Comparison of ENCODE assay signal across 8 cellular contexts in genomic region chr1:233294991-233295774, GRCh38. TPM values are rescaled to one million over a fixed set of nuclear protein-coding genes. Genes with fewer than 3 reads are reported as not detected.
DNase-seq lines count a peak whose midpoint lies in the region; ATAC-seq, FAIRE-seq and TF ChIP-seq lines count a peak whose summit lies in the region.

Gene PCNX2, minus strand, starts transcription at chr1:233295725. Its CDS starts 247 bp downstream, at chr1:233295478.

- H3K27me3 ChIP-seq in GM12878 (replicated peaks in 1 of 2; ENCODE audit: control insufficient read depth in 2 of 2, insufficient read depth in 2 of 2, low read length in 1 of 2) = no peaks in the 10 kb centered on the region
- H3K27me3 ChIP-seq in iPS-20b (ENCODE audit: insufficient read depth, low read length) = no peaks in the 10 kb centered on the region
- no peaks in the 10 kb centered on the region for H3K27me3 ChIP-seq in small intestine (ENCODE audit: control insufficient read depth in 2 of 2, insufficient read depth in 2 of 2, low read length in 2 of 2)

- no peak for TF ChIP-seq RAD21 in GM12878 (IDR thresholded peaks at IDR 0.05; ENCODE audit: insufficient read depth, low read depth, low read length)

- H3K27ac ChIP-seq in GM12878 (ENCODE audit: control insufficient read depth, insufficient read depth) (no peak within 1 kb of the TSS; the same call in 1 of the 2 replicates), iPS-20b (ENCODE audit: low read length) (no peak within 1 kb of the TSS), small intestine (ENCODE audit: low read depth in 1 of 2, low read length in 1 of 2) (peak within 1 kb of the TSS; percentile 43 to 74)

- H3K4me1 ChIP-seq in GM12878 (ENCODE audit: control insufficient read depth, insufficient read depth, low read length) (peaks cover 8% of the 10 kb centered on the region; the same call in 1 of the 2 replicates), iPS-20b (ENCODE audit: insufficient read depth, low read length) (peaks cover 38% of the 10 kb centered on the region), small intestine (ENCODE audit: control insufficient read depth in 2 of 2, insufficient read depth in 1 of 2, low read depth in 1 of 2, low read length in 1 of 2) (no peaks in the 10 kb centered on the region)

- no peaks in the 10 kb centered on the region; the same call in none of the 2 replicates for H3K79me2 ChIP-seq in GM12878 (ENCODE audit: control insufficient read depth, insufficient read depth, low read length)

- TF ChIP-seq CTCF in GM12878 (IDR thresholded peaks at IDR 0.05 in 2 of 3, conservative IDR thresholded peaks at IDR 0.05 in 1 of 3; ENCODE audit: control insufficient read depth in 2 of 3, extremely low read depth in 1 of 3, insufficient read depth in 1 of 3, low read depth in 3 of 3, low read length in 3 of 3) = no peak

- TF ChIP-seq EP300 in GM12878 (IDR thresholded peaks at IDR 0.05; ENCODE audit: borderline replicate concordance in 1 of 2, control insufficient read depth in 1 of 2, low read depth in 2 of 2, low read length in 2 of 2) = no peak

- H3K36me3 ChIP-seq in GM12878 (ENCODE audit: control insufficient read depth in 2 of 2, insufficient read depth in 2 of 2, low read length in 1 of 2) (no peaks in the 10 kb centered on the region), iPS-20b (ENCODE audit: insufficient read depth, low read depth, low read length) (peaks cover 5% of the 10 kb centered on the region; the same call in 1 of the 2 replicates), small intestine (ENCODE audit: control insufficient read depth in 2 of 2, insufficient read depth in 2 of 2, low read length in 2 of 2) (no peaks in the 10 kb centered on the region)

- peak within 1 kb of the TSS; percentile 92 for H2AFZ ChIP-seq in GM12878 (ENCODE audit: control insufficient read depth, low read depth, low read length)

- in situ Hi-C loops in GM12878 (cut with MboI) = no loop called here

- FAIRE-seq in GM12892 (lab: Jason Lieb, UNC) = peak; percentile 84
- peak; percentile 13 for FAIRE-seq in GM12878 (lab: Jason Lieb, UNC)
- no peak for FAIRE-seq in small intestine (lab: Jason Lieb, UNC)

- SMC1A ChIA-PET in GM12878 (lab: Charles Lee; ENCODE audit: uncharacterized antibody, unreplicated experiment) = no interaction called here

- BruUV-seq in GM12878 (replicated peaks; lab: Mats Ljungman, UMichigan) = no TSS peak

- POLR2A ChIA-PET in GM12878 (lab: Charles Lee) = no interaction called here

- peak within 1 kb of the TSS; percentile 67 for H3K9ac ChIP-seq in GM12878 (ENCODE audit: control insufficient read depth, insufficient read depth, low read length)
- peak within 1 kb of the TSS; percentile 90; the same call in 1 of the 2 replicates for H3K9ac ChIP-seq in iPS-20b (ENCODE audit: low read depth, low read length)

- CTCF ChIA-PET in GM12878 (lab: Yijun Ruan, JAX) = interaction anchor here (0.7 to 1.2 kb wide), 2 partner anchors 10 to 342 kb away, joined by 3 read pairs; no protein-coding TSS in a partner anchor

- TF ChIP-seq POLR2A in GM12892 (IDR thresholded peaks at IDR 0.05; ENCODE audit: low read depth, low read length) (peak; percentile 64; the same call in 1 of the 2 replicates), GM12878 (IDR thresholded peaks at IDR 0.05; ENCODE audit: low read depth, low read length) (peak; percentile 71)

- H4K20me1 ChIP-seq in GM12878 (ENCODE audit: control insufficient read depth, insufficient read depth) = no peaks in the 10 kb centered on the region

- H3K9me3 ChIP-seq in GM12878 (replicated peaks; ENCODE audit: control insufficient read depth, insufficient read depth, low read length) (no peaks in the 10 kb centered on the region), iPS-20b (ENCODE audit: insufficient read depth, low read depth, low read length) (no peaks in the 10 kb centered on the region), small intestine (ENCODE audit: control insufficient read depth, low read depth) (no peaks in the 10 kb centered on the region)

- RAD21 ChIA-PET in GM12878 (lab: Charles Lee; ENCODE audit: unreplicated experiment) = no interaction called here

- ATAC-seq in HG02588 (IDR thresholded peaks at IDR 0.05; ENCODE audit: unreplicated experiment) (peak; percentile 87), GM12878 (peak; percentile 95)

- intact Hi-C loops in T-helper 2 cell treated with Interferon-gamma antibody and Interleukin-4, amounts not matched to agents 100 ng/mL and 5 ng/mL, for 36 hours (cut with micrococcal nuclease) = loop anchor here (1.0 to 10.0 kb wide), 5 partner anchors 9 to 660 kb away; partner anchors contain the start of genes MAP3K21 and SIPA1L2
- intact Hi-C loops in GM12878 (cut with micrococcal nuclease; ENCODE audit: unreplicated experiment) = no loop called here

- under 1% methylated on average over 41 of the region's 57 CpGs for WGBS in GM12878 (ENCODE audit: insufficient coverage, insufficient replicate concordance, low lambda C conversion rate, missing lambda C conversion rate)
- WGBS in small intestine, 3 donors = 1 to 2% (median 1%) methylated on average over 47 to 57 of the region's 57 CpGs

- DNase-seq in GM12892 (ENCODE audit: insufficient read length) (peak; percentile 58), NCI-H1092 (lab: John Stamatoyannopoulos, UW) (peak; percentile 56), GM12878 (ENCODE audit: low read depth, low spot score) (no peak), small intestine (peak; percentile 61), OCI-M1 (lab: John Stamatoyannopoulos, UW) (no peak)

- H3K4me2 ChIP-seq in GM12878 (ENCODE audit: control insufficient read depth, insufficient read depth) = peak within 1 kb of the TSS; percentile 99

- H3K4me3 ChIP-seq in GM12878 (peak within 1 kb of the TSS; percentile 97), iPS-20b (ENCODE audit: low read length) (peak within 1 kb of the TSS; percentile 86), small intestine (ENCODE audit: low read depth in 1 of 2, low read length in 2 of 2) (peak within 1 kb of the TSS; percentile 65 to 83)

TF ChIP-seq in GM12878, 131 proteins besides CTCF, POLR2A, EP300 and RAD21 (continues in another document):
- TF ChIP-seq HCFC1 (IDR thresholded peaks at IDR 0.05; ENCODE audit: low read length) (no peak), NR2F1 (conservative IDR thresholded peaks at IDR 0.05) (0 out of 2 replicates have a peak, but pooled peaks have one; percentile 11), ZNF592 (IDR thresholded peaks at IDR 0.05) (no peak), HDAC2 (IDR thresholded peaks at IDR 0.05) (no peak), SPI1 (IDR thresholded peaks at IDR 0.05; ENCODE audit: borderline replicate concordance, insufficient read depth, low read depth, low read length) (no peak), HDGF (IDR thresholded peaks at IDR 0.05) (no peak)
- TF ChIP-seq, protein P1, sequence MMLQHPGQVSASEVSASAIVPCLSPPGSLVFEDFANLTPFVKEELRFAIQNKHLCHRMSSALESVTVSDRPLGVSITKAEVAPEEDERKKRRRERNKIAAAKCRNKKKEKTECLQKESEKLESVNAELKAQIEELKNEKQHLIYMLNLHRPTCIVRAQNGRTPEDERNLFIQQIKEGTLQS (IDR thresholded peaks at IDR 0.05; ENCODE audit: borderline replicate concordance, extremely low read depth, low read depth, low read length) = no peak

RNA-seq across cellular contexts. Expression of gene PCNX2, which starts in this region (rescaled TPM):
- polyA plus RNA-seq in GM12892 (2012; ENCODE audit: missing spikeins) = 4.3 TPM
- 22.1 and 24.4 TPM in 2 replicates for total RNA-seq in T-helper 2 cell treated with Interferon-gamma antibody and Interleukin-4, amounts not matched to agents 100 ng/mL and 5 ng/mL, for 36 hours
- 57.2 and 64.8 TPM in 2 replicates for total RNA-seq in GM12878 (2013; cell fraction: nucleolus; rRNA removed)
- total RNA-seq in GM12878 (2014; rRNA removed) (16.4 and 18.7 TPM in 2 replicates), GM12878 (2014; rRNA removed; fragmentation: Illumina TruSeq; extraction: Trizol) (10.6 and 11.9 TPM in 2 replicates), GM12878 (2021) (9.2 and 11.4 TPM in 2 replicates)
- polyA plus RNA-seq in GM12878 (2011; ENCODE audit: low read depth) = 1.4 TPM
- polyA plus RNA-seq in GM12878 (2011; rRNA removed) (9.9 and 12.9 TPM in 2 replicates), GM12878 (2014; fragmentation: Illumina TruSeq; extraction: Trizol) (7.1 and 28.7 TPM in 2 replicates), GM12878 (2014; fragmentation: Nextera tagmentation; extraction: Ambion mirVana) (1 to 10 TPM; 2.1 to 3.4 TPM), GM12878 (2014; rRNA removed) (9.2 and 11.4 TPM in 2 replicates), GM12878 (2016; fragmentation: Nextera tagmentation; extraction: Ambion mirVana) (1 to 10 TPM; 5.0 to 5.1 TPM), small intestine (10 to 100 TPM in 1 of 3 donors, 1 to 10 TPM in 2; 1.3 to 18.1 (median 4.6) TPM)
- 10.6 and 11.7 TPM in 2 replicates for polyA plus RNA-seq in GM12878 (2011; cell fraction: cytosol; rRNA removed)
- 57.1 and 63.6 TPM in 2 replicates for polyA plus RNA-seq in GM12878 (2011; cell fraction: nucleus; rRNA removed)
- 2.8 and 4.0 TPM in 2 replicates for polyA plus RNA-seq in GM12878 (2012)
- 61.9 and 76.7 TPM in 2 replicates for polyA minus RNA-seq in GM12878 (2011; rRNA and poly(A)+ RNA removed)
- polyA minus RNA-seq in GM12878 (2011; cell fraction: cytosol; rRNA and poly(A)+ RNA removed) = 10.0 and 17.1 TPM in 2 replicates
- polyA minus RNA-seq in GM12878 (2011; cell fraction: nucleus; rRNA and poly(A)+ RNA removed) = 59.7 and 106 TPM in 2 replicates

Comparison
In these comparisons a context has a peak if more than half of its experiments do, and no peak if none do; other contexts are left out.
1. DNase-seq: peak in GM12892 (single experiment), NCI-H1092 (single experiment) and small intestine (single experiment); none in GM12878 (single experiment) and OCI-M1 (single experiment).
2. H3K27ac ChIP-seq: peak in small intestine (2 of 2); none in GM12878 (single experiment) and iPS-20b (single experiment).
3. Peak in every context shown above with its lines, with median percentiles within 50 percentile points of each other: H3K4me3 ChIP-seq.